14 cellular contexts compared by ENCODE assay signal in the genomic region with DNA sequence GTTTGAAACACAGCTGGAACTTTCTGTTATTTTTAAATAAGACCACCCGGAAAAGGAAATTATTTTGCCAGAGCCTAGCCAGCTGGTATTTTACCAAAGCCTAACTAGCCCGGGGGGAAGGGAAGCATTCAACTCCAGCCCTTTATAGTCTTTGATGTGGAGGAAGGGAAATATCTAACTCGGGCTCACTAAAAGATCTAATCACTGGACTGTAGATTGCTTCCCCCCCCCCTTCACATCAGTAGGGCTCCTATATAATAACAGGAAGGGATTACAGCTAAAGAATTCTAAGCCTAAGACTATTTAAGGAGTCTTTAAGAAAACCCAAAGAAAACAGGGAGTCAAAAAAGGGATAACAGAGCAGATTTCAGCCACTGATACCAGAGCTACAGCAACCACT.
"Had no signal": no experiment of that assay in that cellular context is flagged by ENCODE, and none has a peak within 500 bp of the region (broad histone marks: within the 10 kb centered on the region; RNA-seq: fewer than 3 reads in every experiment).

No MANE protein-coding gene starts in this region.

- H2AFZ ChIP-seq: parathyroid adenoma had no signal

- H3K4me3 Mint-ChIP-seq: activated naive CD4-positive, alpha-beta T cell treated with anti-CD3 and anti-CD28 coated beads for 36 hours; activated naive CD8-positive, alpha-beta T cell treated with anti-CD3 and anti-CD28 coated beads, Interleukin-2, amount 50 U/mL, for 24 hours; activated T-helper 17 cell treated with anti-CD3 and anti-CD28 coated beads, Interleukin-2, amount 50 U/mL, for 72 hours; stimulated activated effector memory CD8-positive, alpha-beta T cell treated with anti-CD3 and anti-CD28 coated beads, Interleukin-12 subunit alpha, Interleukin-12 subunit beta, amount 100 ng/mL, for 72 hours had no signal

- H3K27me3 Mint-ChIP-seq: activated naive CD8-positive, alpha-beta T cell treated with anti-CD3 and anti-CD28 coated beads, Interleukin-2, amount 50 U/mL, for 24 hours; activated T-helper 17 cell treated with anti-CD3 and anti-CD28 coated beads, Interleukin-2, amount 50 U/mL, for 72 hours had no signal

- H3K36me3 Mint-ChIP-seq: stimulated activated effector memory CD8-positive, alpha-beta T cell treated with anti-CD3 and anti-CD28 coated beads, Interleukin-12 subunit alpha, Interleukin-12 subunit beta, amount 100 ng/mL, for 72 hours had no signal

- H3K4me1 ChIP-seq: gastroesophageal sphincter, parathyroid adenoma had no signal

- ATAC-seq: activated naive CD8-positive, alpha-beta T cell treated with anti-CD3 and anti-CD28 coated beads, Interleukin-2, amount 50 U/mL, for 24 hours; activated T-helper 17 cell treated with anti-CD3 and anti-CD28 coated beads, Interleukin-2, amount 50 U/mL, for 72 hours; gastroesophageal sphincter; stimulated activated effector memory CD8-positive, alpha-beta T cell treated with anti-CD3 and anti-CD28 coated beads, Interleukin-12 subunit alpha, Interleukin-12 subunit beta, amount 100 ng/mL, for 72 hours had no signal

- H3K79me2 ChIP-seq: parathyroid adenoma had no signal

- H3K4me1 Mint-ChIP-seq: activated naive CD8-positive, alpha-beta T cell treated with anti-CD3 and anti-CD28 coated beads, Interleukin-2, amount 50 U/mL, for 24 hours; activated T-helper 17 cell treated with anti-CD3 and anti-CD28 coated beads, Interleukin-2, amount 50 U/mL, for 72 hours; stimulated activated effector memory CD8-positive, alpha-beta T cell treated with anti-CD3 and anti-CD28 coated beads, Interleukin-12 subunit alpha, Interleukin-12 subunit beta, amount 100 ng/mL, for 72 hours had no signal

- FAIRE-seq: kidney had no signal

- H3K9me3 ChIP-seq: gastroesophageal sphincter, thoracic aorta had no signal

- DNase-seq: activated CD4-positive, alpha-beta T cell treated with anti-CD3 and anti-CD28 coated beads for 1 hour; activated CD4-positive, alpha-beta T cell treated with anti-CD3 and anti-CD28 coated beads, Interleukin-2, amount 50 U/mL, for 4 hours; activated naive CD4-positive, alpha-beta T cell treated with anti-CD3 and anti-CD28 coated beads for 36 hours; activated naive CD8-positive, alpha-beta T cell treated with anti-CD3 and anti-CD28 coated beads, Interleukin-2, amount 50 U/mL, for 24 hours; dorsolateral prefrontal cortex; kidney; midbrain; T1000 had no signal

- H3K9ac ChIP-seq: parathyroid adenoma had no signal

- H3K4me3 ChIP-seq: cardiac muscle cell, dorsolateral prefrontal cortex, gastroesophageal sphincter, thoracic aorta had no signal

- H3K27me3 ChIP-seq: cardiac muscle cell, dorsolateral prefrontal cortex, gastroesophageal sphincter had no signal

- H3K36me3 ChIP-seq: cardiac muscle cell, gastroesophageal sphincter, thoracic aorta had no signal

- H3K27ac Mint-ChIP-seq: activated naive CD4-positive, alpha-beta T cell treated with anti-CD3 and anti-CD28 coated beads for 36 hours; activated naive CD8-positive, alpha-beta T cell treated with anti-CD3 and anti-CD28 coated beads, Interleukin-2, amount 50 U/mL, for 24 hours; activated T-helper 17 cell treated with anti-CD3 and anti-CD28 coated beads, Interleukin-2, amount 50 U/mL, for 72 hours; stimulated activated effector memory CD8-positive, alpha-beta T cell treated with anti-CD3 and anti-CD28 coated beads, Interleukin-12 subunit alpha, Interleukin-12 subunit beta, amount 100 ng/mL, for 72 hours had no signal

- H3K27ac ChIP-seq: cardiac muscle cell, dorsolateral prefrontal cortex, gastroesophageal sphincter, parathyroid adenoma, thoracic aorta had no signal
